ENCODE assay signal across 18 cellular contexts in genomic region chr16:81611721-81612120, GRCh38.
DNase-seq lines count a peak whose midpoint lies in the region; ATAC-seq, FAIRE-seq and TF ChIP-seq lines count a peak whose summit lies in the region.
"Had no signal": no experiment of that assay in that cellular context is flagged by ENCODE, and none has a peak within 500 bp of the region (broad histone marks: within the 10 kb centered on the region; RNA-seq: fewer than 3 reads in every experiment).

No MANE protein-coding gene starts in this region.

- CTCF ChIA-PET in CD8-positive, alpha-beta T cell (lab: Charles Lee), result interaction anchor here (1.3 kb wide), 1 partner anchor 9 kb away, joined by 3 read pairs; no protein-coding TSS in a partner anchor
- CTCF ChIA-PET in WTC11 (lab: Charles Lee), result interaction anchor here (0.9 kb wide), 1 partner anchor 118 kb away, joined by 3 read pairs; no protein-coding TSS in a partner anchor

- H3K9ac ChIP-seq in kidney (ENCODE audit: low read length in 2 of 2), result no peak overlapping the region
- H3K9ac ChIP-seq: BLaER1 had no signal

- ATAC-seq in CD8-positive, alpha-beta T cell, result no peak
- ATAC-seq in WTC11 (no peak), HG03457 (IDR thresholded peaks at IDR 0.05; ENCODE audit: unreplicated experiment) (no peak)
- no peak for ATAC-seq in stimulated activated memory B cell treated with anti-CD40 and anti-IgM and Interleukin-4, amounts not matched to agents 10 μg/mL and 1 μg/mL and 100 μg/mL, for 72 hours
- ATAC-seq: Panc1; stimulated activated naive CD8-positive, alpha-beta T cell treated with anti-CD3 and anti-CD28 coated beads, Interleukin-15, amount 100 ng/mL, for 72 hours had no signal

- H3K9me3 ChIP-seq in CD8-positive, alpha-beta T cell (ENCODE audit: low read length), result no peaks in the 10 kb centered on the region
- H3K9me3 ChIP-seq in kidney (ENCODE audit: control insufficient read depth in 1 of 2, low read length in 2 of 2), result no peaks in the 10 kb centered on the region
- H3K9me3 ChIP-seq: BLaER1 had no signal

- no peak for FAIRE-seq in kidney (lab: Jason Lieb, UNC)
- FAIRE-seq: small intestine had no signal

- TF ChIP-seq CTCF in CD8-positive, alpha-beta T cell (IDR thresholded peaks at IDR 0.05), result no peak
- no peak for TF ChIP-seq CTCF in WTC11 (IDR thresholded peaks at IDR 0.05)
- no peak for TF ChIP-seq CTCF in kidney (IDR thresholded peaks at IDR 0.05; ENCODE audit: borderline replicate concordance, extremely low read depth, insufficient read depth)

- no peak for DNase-seq in CD8-positive, alpha-beta T cell
- no peak for DNase-seq in WTC11 (ENCODE audit: low spot score)
- DNase-seq in kidney, result no peak
- no peak for DNase-seq in HuH-7 (ENCODE audit: low spot score)
- DNase-seq in EL, result no peak
- DNase-seq: activated CD4-positive, alpha-beta T cell treated with anti-CD3 and anti-CD28 coated beads for 1 hour; activated T-cell treated with anti-CD3 and anti-CD28 coated beads, Interleukin-2, amount 50 U/mL, for 48 hours; mesenchymal stem cell; NCI-H187 treated with DMSO at 0.1 percent for 48 hours; NCI-H526; occipital lobe; small intestine; stimulated activated naive CD8-positive, alpha-beta T cell treated with anti-CD3 and anti-CD28 coated beads, Interleukin-15, amount 100 ng/mL, for 72 hours; T-helper 2 cell had no signal

- POLR2A ChIA-PET in CD8-positive, alpha-beta T cell (lab: Charles Lee), result no interaction called here
- POLR2A ChIA-PET in WTC11 (lab: Charles Lee), result interaction anchor here (1.4 kb wide), 1 partner anchor 10 kb away, joined by 3 read pairs; no protein-coding TSS in a partner anchor

- H3K4me3 Mint-ChIP-seq in CD8-positive, alpha-beta T cell, result no peak overlapping the region
- H3K4me3 Mint-ChIP-seq in WTC11, result no peak overlapping the region
- no peak overlapping the region for H3K4me3 Mint-ChIP-seq in stimulated activated memory B cell treated with anti-CD40 and anti-IgM and Interleukin-4, amounts not matched to agents 10 μg/mL and 1 μg/mL and 100 μg/mL, for 72 hours
- H3K4me3 Mint-ChIP-seq: stimulated activated naive CD8-positive, alpha-beta T cell treated with anti-CD3 and anti-CD28 coated beads, Interleukin-15, amount 100 ng/mL, for 72 hours had no signal

- H3K9me3 Mint-ChIP-seq in CD8-positive, alpha-beta T cell, result no peaks in the 10 kb centered on the region
- no peaks in the 10 kb centered on the region for H3K9me3 Mint-ChIP-seq in WTC11
- H3K9me3 Mint-ChIP-seq in stimulated activated memory B cell treated with anti-CD40 and anti-IgM and Interleukin-4, amounts not matched to agents 10 μg/mL and 1 μg/mL and 100 μg/mL, for 72 hours, result no peaks in the 10 kb centered on the region
- H3K9me3 Mint-ChIP-seq: stimulated activated naive CD8-positive, alpha-beta T cell treated with anti-CD3 and anti-CD28 coated beads, Interleukin-15, amount 100 ng/mL, for 72 hours had no signal

- H3K36me3 ChIP-seq in CD8-positive, alpha-beta T cell (ENCODE audit: insufficient read depth, low read length), result peaks cover 5% of the 10 kb centered on the region
- H3K36me3 ChIP-seq in kidney (ENCODE audit: control insufficient read depth in 1 of 2, insufficient read depth in 2 of 2, low read length in 2 of 2), result peaks cover 0 to 21% of the 10 kb centered on the region in 2 donors

- H3K4me1 Mint-ChIP-seq in CD8-positive, alpha-beta T cell (ENCODE audit: low read depth), result peaks cover 9% of the 10 kb centered on the region
- H3K4me1 Mint-ChIP-seq in WTC11, result no peaks in the 10 kb centered on the region
- peaks cover 27% of the 10 kb centered on the region for H3K4me1 Mint-ChIP-seq in stimulated activated memory B cell treated with anti-CD40 and anti-IgM and Interleukin-4, amounts not matched to agents 10 μg/mL and 1 μg/mL and 100 μg/mL, for 72 hours
- H3K4me1 Mint-ChIP-seq: stimulated activated naive CD8-positive, alpha-beta T cell treated with anti-CD3 and anti-CD28 coated beads, Interleukin-15, amount 100 ng/mL, for 72 hours had no signal

- no peak overlapping the region for H3K27ac ChIP-seq in CD8-positive, alpha-beta T cell (ENCODE audit: low read depth, low read length)
- peak overlapping the region; percentile 61 to 85 for H3K27ac ChIP-seq in kidney (ENCODE audit: low read depth in 2 of 2, low read length in 2 of 2)
- H3K27ac ChIP-seq: BLaER1 had no signal

- no peaks in the 10 kb centered on the region for H3K27me3 ChIP-seq in CD8-positive, alpha-beta T cell (ENCODE audit: insufficient read depth, low read length)
- H3K27me3 ChIP-seq: BLaER1 had no signal

- intact Hi-C loops in CD8-positive, alpha-beta T cell (cut with DNase I, micrococcal nuclease), result no loop called here
- intact Hi-C loops in kidney (cut with DNase I), result no loop called here

- H3K27ac Mint-ChIP-seq in CD8-positive, alpha-beta T cell, result peak overlapping the region; percentile 64
- H3K27ac Mint-ChIP-seq in WTC11, result peak overlapping the region; percentile 9; the same call in 1 of the 2 replicates
- H3K27ac Mint-ChIP-seq in stimulated activated memory B cell treated with anti-CD40 and anti-IgM and Interleukin-4, amounts not matched to agents 10 μg/mL and 1 μg/mL and 100 μg/mL, for 72 hours, result peak overlapping the region; percentile 22

- no peaks in the 10 kb centered on the region for H3K27me3 Mint-ChIP-seq in CD8-positive, alpha-beta T cell (ENCODE audit: low read depth)
- H3K27me3 Mint-ChIP-seq in WTC11 (ENCODE audit: low read depth), result no peaks in the 10 kb centered on the region
- H3K27me3 Mint-ChIP-seq in stimulated activated memory B cell treated with anti-CD40 and anti-IgM and Interleukin-4, amounts not matched to agents 10 μg/mL and 1 μg/mL and 100 μg/mL, for 72 hours, result no peaks in the 10 kb centered on the region
- H3K27me3 Mint-ChIP-seq: stimulated activated naive CD8-positive, alpha-beta T cell treated with anti-CD3 and anti-CD28 coated beads, Interleukin-15, amount 100 ng/mL, for 72 hours had no signal

- no peak overlapping the region for H3K4me3 ChIP-seq in CD8-positive, alpha-beta T cell (ENCODE audit: low read depth, low read length)
- no peak overlapping the region for H3K4me3 ChIP-seq in kidney (ENCODE audit: low read length in 2 of 2)
- H3K4me3 ChIP-seq: BLaER1 had no signal

- peaks cover 48% of the 10 kb centered on the region for H3K36me3 Mint-ChIP-seq in CD8-positive, alpha-beta T cell
- H3K36me3 Mint-ChIP-seq in WTC11, result peaks cover 18% of the 10 kb centered on the region
- peaks cover 30% of the 10 kb centered on the region for H3K36me3 Mint-ChIP-seq in stimulated activated memory B cell treated with anti-CD40 and anti-IgM and Interleukin-4, amounts not matched to agents 10 μg/mL and 1 μg/mL and 100 μg/mL, for 72 hours

- peaks cover 15% of the 10 kb centered on the region for H3K4me1 ChIP-seq in CD8-positive, alpha-beta T cell (ENCODE audit: insufficient read depth, low read length)
- peaks cover 22 to 35% of the 10 kb centered on the region in 2 donors for H3K4me1 ChIP-seq in kidney (ENCODE audit: control insufficient read depth in 1 of 2, insufficient read depth in 1 of 2, low read depth in 1 of 2, low read length in 2 of 2)

TF ChIP-seq in WTC11, 78 proteins besides CTCF, POLR2A, EP300 and RAD21 (continues in another document):
- TF ChIP-seq RELA (CRISPR knock-in tag; IDR thresholded peaks at IDR 0.05; ENCODE audit: borderline replicate concordance) (no peak), USF1 (CRISPR knock-in tag; IDR thresholded peaks at IDR 0.05) (no peak), TEAD4 (CRISPR knock-in tag; IDR thresholded peaks at IDR 0.05) (no peak), IRF1 (CRISPR knock-in tag; IDR thresholded peaks at IDR 0.05) (no peak), ATF2 (CRISPR knock-in tag; IDR thresholded peaks at IDR 0.05; ENCODE audit: borderline replicate concordance, low read depth) (no peak), JAZF1 (CRISPR knock-in tag; IDR thresholded peaks at IDR 0.05) (no peak)

Comparison
In these comparisons a context has a peak if more than half of its experiments do, and no peak if none do; other contexts are left out.
1. H3K27ac Mint-ChIP-seq: peak in every context shown above with its lines; median percentile 64 in CD8-positive, alpha-beta T cell; 22 in stimulated activated memory B cell treated with anti-CD40 and anti-IgM and Interleukin-4, amounts not matched to agents 10 μg/mL and 1 μg/mL and 100 μg/mL, for 72 hours; 9 in WTC11.